ENCODE assay signal across 1 cellular context in genomic region chr18:59900222-59901128, GRCh38.
TF ChIP-seq lines count a peak whose summit lies in the region.

No MANE protein-coding gene starts in this region.

TF ChIP-seq in GM12878, 131 proteins besides CTCF, POLR2A, EP300 and RAD21 (continued from another document and continues in another):
- TF ChIP-seq HDAC6 (IDR thresholded peaks at IDR 0.05; ENCODE audit: unreplicated experiment) (peak; percentile 6), POLR2AphosphoS5 (IDR thresholded peaks at IDR 0.05; ENCODE audit: low read length) (peak; percentile 93), ATF7 (IDR thresholded peaks at IDR 0.05; ENCODE audit: low read depth) (peak; percentile 76), TAF1 (IDR thresholded peaks at IDR 0.05; ENCODE audit: borderline replicate concordance, low read depth, low read length) (peak; percentile 88), HSF1 (IDR thresholded peaks at IDR 0.05; ENCODE audit: low read depth, low read length) (no peak), TCF12 (IDR thresholded peaks at IDR 0.05; ENCODE audit: low read depth, low read length) (0 out of 2 replicates have a peak, but pooled peaks have one; percentile 34), CREM (IDR thresholded peaks at IDR 0.05; ENCODE audit: low read depth) (peak; percentile 66; the same call in 1 of the 2 replicates), SREBF2 (IDR thresholded peaks at IDR 0.05; ENCODE audit: low read length) (no peak), TBL1XR1 (IDR thresholded peaks at IDR 0.05; ENCODE audit: low read depth, low read length) (no peak; the same call in 1 of the 2 replicates), CEBPZ (IDR thresholded peaks at IDR 0.05; ENCODE audit: low read depth, low read length) (no peak), ZBTB33 (IDR thresholded peaks at IDR 0.05) (no peak), MTA2 (IDR thresholded peaks at IDR 0.05; ENCODE audit: low read depth) (no peak), ASH2L (IDR thresholded peaks at IDR 0.05; ENCODE audit: borderline replicate concordance, low read depth) (no peak; the same call in 1 of the 2 replicates), ZBED1 (IDR thresholded peaks at IDR 0.05; ENCODE audit: borderline replicate concordance) (no peak; the same call in 1 of the 2 replicates), BMI1 (IDR thresholded peaks at IDR 0.05; ENCODE audit: borderline replicate concordance) (no peak), NR2F1 (conservative IDR thresholded peaks at IDR 0.05) (peak; percentile 81), NBN (IDR thresholded peaks at IDR 0.05) (no peak), PML (IDR thresholded peaks at IDR 0.05; ENCODE audit: low read length) (no peak), IKZF1 (conservative IDR thresholded peaks at IDR 0.05) (peak; percentile 24; the same call in 1 of the 2 replicates), SREBF1 (IDR thresholded peaks at IDR 0.05; ENCODE audit: low read length) (no peak), ATF3 (IDR thresholded peaks at IDR 0.05; ENCODE audit: borderline replicate concordance, extremely low read depth, low read depth, low read length) (no peak), RAD51 (IDR thresholded peaks at IDR 0.05) (no peak), TCF3 (IDR thresholded peaks at IDR 0.05; ENCODE audit: borderline replicate concordance, insufficient read depth, low read depth, low read length) (no peak; the same call in 1 of the 2 replicates), ZNF274 (IDR thresholded peaks at IDR 0.05; ENCODE audit: insufficient read depth, insufficient read length) (no peak), CHD1 (IDR thresholded peaks at IDR 0.05; ENCODE audit: low read depth, low read length) (peak; percentile 73), LARP7 (IDR thresholded peaks at IDR 0.05) (no peak; the same call in 1 of the 2 replicates), NRF1 (conservative IDR thresholded peaks at IDR 0.05; ENCODE audit: low read depth, low read length) (no peak), ZNF207 (IDR thresholded peaks at IDR 0.05; ENCODE audit: borderline replicate concordance) (peak; percentile 45; the same call in 1 of the 2 replicates), MXI1 (IDR thresholded peaks at IDR 0.05; ENCODE audit: low read depth, low read length) (peak; percentile 77), E2F8 (IDR thresholded peaks at IDR 0.05; ENCODE audit: low read depth, partially characterized antibody) (no peak), SUPT20H (IDR thresholded peaks at IDR 0.05; ENCODE audit: borderline replicate concordance, control insufficient read depth, low read depth, low read length) (no peak), GATAD2B (conservative IDR thresholded peaks at IDR 0.05; ENCODE audit: low read depth) (no peak; the same call in 1 of the 2 replicates), NFXL1 (IDR thresholded peaks at IDR 0.05; ENCODE audit: borderline replicate concordance) (no peak)
- TF ChIP-seq, protein P1, sequence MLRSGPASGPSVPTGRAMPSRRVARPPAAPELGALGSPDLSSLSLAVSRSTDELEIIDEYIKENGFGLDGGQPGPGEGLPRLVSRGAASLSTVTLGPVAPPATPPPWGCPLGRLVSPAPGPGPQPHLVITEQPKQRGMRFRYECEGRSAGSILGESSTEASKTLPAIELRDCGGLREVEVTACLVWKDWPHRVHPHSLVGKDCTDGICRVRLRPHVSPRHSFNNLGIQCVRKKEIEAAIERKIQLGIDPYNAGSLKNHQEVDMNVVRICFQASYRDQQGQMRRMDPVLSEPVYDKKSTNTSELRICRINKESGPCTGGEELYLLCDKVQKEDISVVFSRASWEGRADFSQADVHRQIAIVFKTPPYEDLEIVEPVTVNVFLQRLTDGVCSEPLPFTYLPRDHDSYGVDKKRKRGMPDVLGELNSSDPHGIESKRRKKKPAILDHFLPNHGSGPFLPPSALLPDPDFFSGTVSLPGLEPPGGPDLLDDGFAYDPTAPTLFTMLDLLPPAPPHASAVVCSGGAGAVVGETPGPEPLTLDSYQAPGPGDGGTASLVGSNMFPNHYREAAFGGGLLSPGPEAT (IDR thresholded peaks at IDR 0.05; ENCODE audit: low read depth), result peak; percentile 37; the same call in 1 of the 2 replicates
- TF ChIP-seq, protein P2, sequence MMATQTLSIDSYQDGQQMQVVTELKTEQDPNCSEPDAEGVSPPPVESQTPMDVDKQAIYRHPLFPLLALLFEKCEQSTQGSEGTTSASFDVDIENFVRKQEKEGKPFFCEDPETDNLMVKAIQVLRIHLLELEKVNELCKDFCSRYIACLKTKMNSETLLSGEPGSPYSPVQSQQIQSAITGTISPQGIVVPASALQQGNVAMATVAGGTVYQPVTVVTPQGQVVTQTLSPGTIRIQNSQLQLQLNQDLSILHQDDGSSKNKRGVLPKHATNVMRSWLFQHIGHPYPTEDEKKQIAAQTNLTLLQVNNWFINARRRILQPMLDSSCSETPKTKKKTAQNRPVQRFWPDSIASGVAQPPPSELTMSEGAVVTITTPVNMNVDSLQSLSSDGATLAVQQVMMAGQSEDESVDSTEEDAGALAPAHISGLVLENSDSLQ (IDR thresholded peaks at IDR 0.05), result no peak
- TF ChIP-seq, protein P3, sequence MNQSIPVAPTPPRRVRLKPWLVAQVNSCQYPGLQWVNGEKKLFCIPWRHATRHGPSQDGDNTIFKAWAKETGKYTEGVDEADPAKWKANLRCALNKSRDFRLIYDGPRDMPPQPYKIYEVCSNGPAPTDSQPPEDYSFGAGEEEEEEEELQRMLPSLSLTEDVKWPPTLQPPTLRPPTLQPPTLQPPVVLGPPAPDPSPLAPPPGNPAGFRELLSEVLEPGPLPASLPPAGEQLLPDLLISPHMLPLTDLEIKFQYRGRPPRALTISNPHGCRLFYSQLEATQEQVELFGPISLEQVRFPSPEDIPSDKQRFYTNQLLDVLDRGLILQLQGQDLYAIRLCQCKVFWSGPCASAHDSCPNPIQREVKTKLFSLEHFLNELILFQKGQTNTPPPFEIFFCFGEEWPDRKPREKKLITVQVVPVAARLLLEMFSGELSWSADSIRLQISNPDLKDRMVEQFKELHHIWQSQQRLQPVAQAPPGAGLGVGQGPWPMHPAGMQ (IDR thresholded peaks at IDR 0.05; ENCODE audit: borderline replicate concordance), result no peak
- TF ChIP-seq, protein P4, sequence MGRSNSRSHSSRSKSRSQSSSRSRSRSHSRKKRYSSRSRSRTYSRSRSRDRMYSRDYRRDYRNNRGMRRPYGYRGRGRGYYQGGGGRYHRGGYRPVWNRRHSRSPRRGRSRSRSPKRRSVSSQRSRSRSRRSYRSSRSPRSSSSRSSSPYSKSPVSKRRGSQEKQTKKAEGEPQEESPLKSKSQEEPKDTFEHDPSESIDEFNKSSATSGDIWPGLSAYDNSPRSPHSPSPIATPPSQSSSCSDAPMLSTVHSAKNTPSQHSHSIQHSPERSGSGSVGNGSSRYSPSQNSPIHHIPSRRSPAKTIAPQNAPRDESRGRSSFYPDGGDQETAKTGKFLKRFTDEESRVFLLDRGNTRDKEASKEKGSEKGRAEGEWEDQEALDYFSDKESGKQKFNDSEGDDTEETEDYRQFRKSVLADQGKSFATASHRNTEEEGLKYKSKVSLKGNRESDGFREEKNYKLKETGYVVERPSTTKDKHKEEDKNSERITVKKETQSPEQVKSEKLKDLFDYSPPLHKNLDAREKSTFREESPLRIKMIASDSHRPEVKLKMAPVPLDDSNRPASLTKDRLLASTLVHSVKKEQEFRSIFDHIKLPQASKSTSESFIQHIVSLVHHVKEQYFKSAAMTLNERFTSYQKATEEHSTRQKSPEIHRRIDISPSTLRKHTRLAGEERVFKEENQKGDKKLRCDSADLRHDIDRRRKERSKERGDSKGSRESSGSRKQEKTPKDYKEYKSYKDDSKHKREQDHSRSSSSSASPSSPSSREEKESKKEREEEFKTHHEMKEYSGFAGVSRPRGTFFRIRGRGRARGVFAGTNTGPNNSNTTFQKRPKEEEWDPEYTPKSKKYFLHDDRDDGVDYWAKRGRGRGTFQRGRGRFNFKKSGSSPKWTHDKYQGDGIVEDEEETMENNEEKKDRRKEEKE (IDR thresholded peaks at IDR 0.05), result no peak
- TF ChIP-seq, protein P5, sequence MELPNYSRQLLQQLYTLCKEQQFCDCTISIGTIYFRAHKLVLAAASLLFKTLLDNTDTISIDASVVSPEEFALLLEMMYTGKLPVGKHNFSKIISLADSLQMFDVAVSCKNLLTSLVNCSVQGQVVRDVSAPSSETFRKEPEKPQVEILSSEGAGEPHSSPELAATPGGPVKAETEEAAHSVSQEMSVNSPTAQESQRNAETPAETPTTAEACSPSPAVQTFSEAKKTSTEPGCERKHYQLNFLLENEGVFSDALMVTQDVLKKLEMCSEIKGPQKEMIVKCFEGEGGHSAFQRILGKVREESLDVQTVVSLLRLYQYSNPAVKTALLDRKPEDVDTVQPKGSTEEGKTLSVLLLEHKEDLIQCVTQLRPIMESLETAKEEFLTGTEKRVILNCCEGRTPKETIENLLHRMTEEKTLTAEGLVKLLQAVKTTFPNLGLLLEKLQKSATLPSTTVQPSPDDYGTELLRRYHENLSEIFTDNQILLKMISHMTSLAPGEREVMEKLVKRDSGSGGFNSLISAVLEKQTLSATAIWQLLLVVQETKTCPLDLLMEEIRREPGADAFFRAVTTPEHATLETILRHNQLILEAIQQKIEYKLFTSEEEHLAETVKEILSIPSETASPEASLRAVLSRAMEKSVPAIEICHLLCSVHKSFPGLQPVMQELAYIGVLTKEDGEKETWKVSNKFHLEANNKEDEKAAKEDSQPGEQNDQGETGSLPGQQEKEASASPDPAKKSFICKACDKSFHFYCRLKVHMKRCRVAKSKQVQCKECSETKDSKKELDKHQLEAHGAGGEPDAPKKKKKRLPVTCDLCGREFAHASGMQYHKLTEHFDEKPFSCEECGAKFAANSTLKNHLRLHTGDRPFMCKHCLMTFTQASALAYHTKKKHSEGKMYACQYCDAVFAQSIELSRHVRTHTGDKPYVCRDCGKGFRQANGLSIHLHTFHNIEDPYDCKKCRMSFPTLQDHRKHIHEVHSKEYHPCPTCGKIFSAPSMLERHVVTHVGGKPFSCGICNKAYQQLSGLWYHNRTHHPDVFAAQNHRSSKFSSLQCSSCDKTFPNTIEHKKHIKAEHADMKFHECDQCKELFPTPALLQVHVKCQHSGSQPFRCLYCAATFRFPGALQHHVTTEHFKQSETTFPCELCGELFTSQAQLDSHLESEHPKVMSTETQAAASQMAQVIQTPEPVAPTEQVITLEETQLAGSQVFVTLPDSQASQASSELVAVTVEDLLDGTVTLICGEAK (IDR thresholded peaks at IDR 0.05; ENCODE audit: borderline replicate concordance), result no peak
